ENCODE assay signal across 8 cellular contexts in genomic region chr6:84052204-84052882, GRCh38. TPM values are rescaled to one million over a fixed set of nuclear protein-coding genes. Genes with fewer than 3 reads are reported as not detected.
DNase-seq lines count a peak whose midpoint lies in the region; ATAC-seq and TF ChIP-seq lines count a peak whose summit lies in the region.

No MANE protein-coding gene starts in this region.

- H3K9ac ChIP-seq in H9 (ENCODE audit: extremely low read depth, insufficient read length, low read length): no peak overlapping the region

- H3K79me1 ChIP-seq in H9 (ENCODE audit: insufficient read depth, low read depth, low read length, poor library complexity, severe bottlenecking): no peaks in the 10 kb centered on the region

- no peak for TF ChIP-seq POLR2A in sigmoid colon (IDR thresholded peaks at IDR 0.05)

- no peak overlapping the region for H4K91ac ChIP-seq in H9 (ENCODE audit: insufficient read length, low read depth, low read length)

- H3K27ac Mint-ChIP-seq in H9: peak overlapping the region; percentile 73 to 95 (median 95); a peak in 6 of 7 replicates
- H3K27ac Mint-ChIP-seq in activated T-cell treated with anti-CD3 and anti-CD28 coated beads, Interleukin-2, amount 50 U/mL, for 72 hours: no peak overlapping the region

- H3K9me3 Mint-ChIP-seq in H9: no peaks in the 10 kb centered on the region
- no peaks in the 10 kb centered on the region for H3K9me3 Mint-ChIP-seq in activated T-cell treated with anti-CD3 and anti-CD28 coated beads, Interleukin-2, amount 50 U/mL, for 72 hours

- no peak overlapping the region for H3T11ph ChIP-seq in H9 (ENCODE audit: low read length)

- no CpG with 5 or more reads among the region's 7 CpGs for WGBS in H9 (ENCODE audit: extremely low coverage, insufficient read length, low lambda C conversion rate)
- 55 to 78% methylated on average over 7 of the region's 7 CpGs for WGBS in sigmoid colon, 2 donors

- peak; percentile 39 for ATAC-seq in mucosa of descending colon
- ATAC-seq in activated T-cell treated with anti-CD3 and anti-CD28 coated beads, Interleukin-2, amount 50 U/mL, for 72 hours (replicated peaks in 1 of 2): no peak
- no peak for ATAC-seq in activated CD4-positive, CD25-positive, alpha-beta regulatory T cell treated with anti-CD3 and anti-CD28 coated beads, Interleukin-2, amount 50 U/mL, for 24 hours

- DNase-seq in H9: peak; percentile 82
- DNase-seq in NCI-H526 (lab: John Stamatoyannopoulos, UW): peak; percentile 31 to 62
- DNase-seq in ecto neural progenitor cell (ENCODE audit: low spot score): peak; percentile 82
- no peak for DNase-seq in mucosa of descending colon
- no peak for DNase-seq in sigmoid colon
- no peak for DNase-seq in activated T-cell treated with anti-CD3 and anti-CD28 coated beads, Interleukin-2, amount 50 U/mL, for 72 hours
- DNase-seq in GM10248 (ENCODE audit: extremely low spot score): no peak

- CTCF ChIA-PET in GM10248 (lab: Yijun Ruan, JAX): interaction anchor here (1.1 to 1.7 kb wide), 3 partner anchors 9 to 21 kb away, joined by 3 to 4 read pairs (median 4); partner anchors contain the start of gene MRAP2

- H2AFZ ChIP-seq in H9 (ENCODE audit: low read length): no peak overlapping the region

- H2BK120ac ChIP-seq in H9 (ENCODE audit: low read depth, low read length, poor library complexity, severe bottlenecking): no peak overlapping the region

- H3K4me3 ChIP-seq in mucosa of descending colon: no peak overlapping the region
- no peak overlapping the region for H3K4me3 ChIP-seq in sigmoid colon

- no peak overlapping the region for H2BK12ac ChIP-seq in H9 (ENCODE audit: insufficient read length, low read depth, low read length)

- no peaks in the 10 kb centered on the region for H4K20me1 ChIP-seq in H9 (ENCODE audit: control insufficient read depth, insufficient read depth, insufficient read length)

- no peak overlapping the region for H3K23ac ChIP-seq in H9 (ENCODE audit: insufficient read length, low read depth, low read length)

- no peak overlapping the region for H4K5ac ChIP-seq in H9 (ENCODE audit: insufficient read length, low read depth, low read length)

- H2AK5ac ChIP-seq in H9 (ENCODE audit: insufficient read length, low read length): no peak overlapping the region

- H3K27ac ChIP-seq in H9 (ENCODE audit: insufficient read length, low read depth, low read length) (no peak overlapping the region), sigmoid colon (no peak overlapping the region)

- H3K27me3 Mint-ChIP-seq in H9 (ENCODE audit: low read depth): no peaks in the 10 kb centered on the region; the same call in 1 of the 2 replicates
- H3K27me3 Mint-ChIP-seq in activated T-cell treated with anti-CD3 and anti-CD28 coated beads, Interleukin-2, amount 50 U/mL, for 72 hours (ENCODE audit: low read depth): no peaks in the 10 kb centered on the region

- peak overlapping the region; percentile 30 for H3K4me2 ChIP-seq in H9 (ENCODE audit: insufficient read depth, insufficient read length, low read length)

- no peak overlapping the region for H3K4ac ChIP-seq in H9 (ENCODE audit: low read depth, low read length)

- TF ChIP-seq CTCF in H9 (conservative IDR thresholded peaks at IDR 0.05) (peak; percentile 46), mucosa of descending colon (IDR thresholded peaks at IDR 0.05) (no peak), sigmoid colon (IDR thresholded peaks at IDR 0.05) (no peak), GM10248 (IDR thresholded peaks at IDR 0.05; ENCODE audit: control extremely low read depth, extremely low read depth, low read depth, missing control alignments) (no peak)

- H3K36me3 ChIP-seq in mucosa of descending colon (ENCODE audit: low read depth) (no peaks in the 10 kb centered on the region), sigmoid colon (no peaks in the 10 kb centered on the region)

- intact Hi-C loops in mucosa of descending colon (cut with DNase I, micrococcal nuclease): no loop called here
- intact Hi-C loops in sigmoid colon (cut with DNase I): no loop called here

- H3K27me3 ChIP-seq in H9 (ENCODE audit: insufficient read depth, low read length): no peaks in the 10 kb centered on the region
- H3K27me3 ChIP-seq in sigmoid colon: no peaks in the 10 kb centered on the region

- no peaks in the 10 kb centered on the region for H3K9me3 ChIP-seq in H9 (ENCODE audit: control insufficient read depth, low read depth, low read length)
- H3K9me3 ChIP-seq in mucosa of descending colon: no peaks in the 10 kb centered on the region
- no peaks in the 10 kb centered on the region for H3K9me3 ChIP-seq in sigmoid colon

- no peak overlapping the region for H3K56ac ChIP-seq in H9 (ENCODE audit: insufficient read length, low read depth, low read length)

- H4K8ac ChIP-seq in H9 (replicated peaks; ENCODE audit: insufficient read length, low read depth, low read length): no peak overlapping the region

- POLR2A ChIA-PET in GM10248 (lab: Yijun Ruan, JAX): no interaction called here

- H3K4me1 Mint-ChIP-seq in H9: peaks cover 29 to 38% of the 10 kb centered on the region in 2 experiments
- H3K4me1 Mint-ChIP-seq in activated T-cell treated with anti-CD3 and anti-CD28 coated beads, Interleukin-2, amount 50 U/mL, for 72 hours (ENCODE audit: low read depth): no peaks in the 10 kb centered on the region

- H3K4me1 ChIP-seq in H9 (ENCODE audit: insufficient read depth, low read length) (peaks cover 4% of the 10 kb centered on the region), mucosa of descending colon (ENCODE audit: low read depth) (no peaks in the 10 kb centered on the region), sigmoid colon (peaks cover 0 to 16% (median 0%) of the 10 kb centered on the region in 4 donors)

- H3K23me2 ChIP-seq in H9 (ENCODE audit: insufficient read length, low read depth, low read length, poor library complexity, severe bottlenecking): no peaks in the 10 kb centered on the region

- H3K36me3 Mint-ChIP-seq in H9 (ENCODE audit: insufficient read depth in 1 of 3, low read depth in 3 of 3): no peaks in the 10 kb centered on the region; a peak in 1 of 7 replicates
- no peaks in the 10 kb centered on the region for H3K36me3 Mint-ChIP-seq in activated T-cell treated with anti-CD3 and anti-CD28 coated beads, Interleukin-2, amount 50 U/mL, for 72 hours (ENCODE audit: insufficient read depth in 2 of 2)

- peak overlapping the region; percentile 47 to 65; a peak in 4 of 5 replicates for H3K4me3 Mint-ChIP-seq in H9
- H3K4me3 Mint-ChIP-seq in activated T-cell treated with anti-CD3 and anti-CD28 coated beads, Interleukin-2, amount 50 U/mL, for 72 hours: no peak overlapping the region

- no peak overlapping the region for H2BK15ac ChIP-seq in H9 (ENCODE audit: low read depth, low read length)

- H3K18ac ChIP-seq in H9 (ENCODE audit: insufficient read length, low read depth, low read length): peak overlapping the region; percentile 75

- H2BK20ac ChIP-seq in H9 (ENCODE audit: low read depth, low read length, poor library complexity, severe bottlenecking): no peak overlapping the region

- H2BK5ac ChIP-seq in H9 (ENCODE audit: insufficient read length, low read length): no peak overlapping the region

- no peaks in the 10 kb centered on the region for H3K79me2 ChIP-seq in H9 (ENCODE audit: insufficient read depth, low read length)

- H3K14ac ChIP-seq in H9 (ENCODE audit: insufficient read depth, low read length): peak overlapping the region; percentile 62; the same call in 1 of the 2 replicates

- TF ChIP-seq EP300 in sigmoid colon (IDR thresholded peaks at IDR 0.05): no peak

RNA-seq across cellular contexts. Expression of gene MRAP2, which starts 18.8 kb away (rescaled TPM):
- total RNA-seq in H9 (2021): 8.0 and 8.3 TPM in 2 replicates
- 1 to 10 TPM; 2.4 to 9.0 (median 6.3) TPM for total RNA-seq in mucosa of descending colon
- 1 to 10 TPM in 2 of 4 donors, under 1 TPM in 2; 0.16 to 1.8 (median 1.1) TPM for total RNA-seq in sigmoid colon
- 1 to 10 TPM; 3.5 to 7.4 (median 6.6) TPM for polyA plus RNA-seq in sigmoid colon
- total RNA-seq in activated T-cell treated with anti-CD3 and anti-CD28 coated beads, Interleukin-2, amount 50 U/mL, for 72 hours: not detected

Comparison
In these comparisons a context has a peak if more than half of its experiments do, and no peak if none do; other contexts are left out.
1. DNase-seq: peak in H9 (single experiment), NCI-H526 (2 of 2) and ecto neural progenitor cell (single experiment); none in mucosa of descending colon (0 of 3), sigmoid colon (single experiment), activated T-cell treated with anti-CD3 and anti-CD28 coated beads, Interleukin-2, amount 50 U/mL, for 72 hours (0 of 2) and GM10248 (single experiment).
2. H3K4me3 Mint-ChIP-seq: peak in H9 (2 of 2); none in activated T-cell treated with anti-CD3 and anti-CD28 coated beads, Interleukin-2, amount 50 U/mL, for 72 hours (0 of 2).